32 cellular contexts compared by ENCODE assay signal in genomic region chr4:163385466-163385865, GRCh38. TPM values are rescaled to one million over a fixed set of nuclear protein-coding genes. Genes with fewer than 3 reads are reported as not detected.
"Had no signal": no experiment of that assay in that cellular context is flagged by ENCODE, and none has a peak within 500 bp of the region (broad histone marks: within the 10 kb centered on the region; RNA-seq: fewer than 3 reads in every experiment).

No MANE protein-coding gene starts in this region.

- H3K36me3 ChIP-seq: esophagus muscularis mucosa, gastroesophageal sphincter, thyroid gland had no signal

- H3K4me3 ChIP-seq: body of pancreas, esophagus muscularis mucosa, gastroesophageal sphincter, lung, thyroid gland had no signal

- H2AFZ ChIP-seq: parathyroid adenoma had no signal

- ATAC-seq: activated CD4-positive, CD25-positive, alpha-beta regulatory T cell treated with anti-CD3 and anti-CD28 coated beads, Interleukin-2, amount 50 U/mL, for 24 hours; activated CD8-positive, alpha-beta memory T cell treated with anti-CD3 and anti-CD28 coated beads, Interleukin-2, amount 10 ng/mL, durations not matched to agents 7 days and 5 days; activated CD8-positive, alpha-beta T cell treated with anti-CD3 and anti-CD28 coated beads for 36 hours; activated naive CD8-positive, alpha-beta T cell treated with anti-CD3 and anti-CD28 coated beads, Interleukin-2, amount 50 U/mL, for 24 hours; body of pancreas; gastroesophageal sphincter; left lobe of liver; natural killer cell; right cardiac atrium had no signal

- H3K27ac ChIP-seq: body of pancreas, esophagus muscularis mucosa, gastroesophageal sphincter, parathyroid adenoma, thyroid gland, VCaP had no signal

- H3K36me3 Mint-ChIP-seq: activated CD8-positive, alpha-beta memory T cell treated with anti-CD3 and anti-CD28 coated beads, Interleukin-2, amount 10 ng/mL, durations not matched to agents 7 days and 5 days; mesothelial cell of epicardium; natural killer cell had no signal

- H3K4me1 ChIP-seq: body of pancreas, esophagus muscularis mucosa, gastroesophageal sphincter, parathyroid adenoma had no signal

- H3K27ac Mint-ChIP-seq: activated CD4-positive, alpha-beta T cell treated with anti-CD3 and anti-CD28 coated beads, Interleukin-2, amount 10 ng/mL, durations not matched to agents 24 days and 14 days; activated CD8-positive, alpha-beta memory T cell treated with anti-CD3 and anti-CD28 coated beads, Interleukin-2, amount 10 ng/mL, durations not matched to agents 7 days and 5 days; activated CD8-positive, alpha-beta T cell treated with anti-CD3 and anti-CD28 coated beads for 36 hours; activated naive CD8-positive, alpha-beta T cell treated with anti-CD3 and anti-CD28 coated beads, Interleukin-2, amount 50 U/mL, for 24 hours; activated T-helper 1 cell treated with anti-CD3 and anti-CD28 coated beads, Interleukin-12 subunit alpha, Interleukin-12 subunit beta, Interleukin-2, Interleukin-4 antibody, amounts not matched to agents 30 ng/mL and 10 ng/mL and 1 ng/mL, durations not matched to agents 14 hours and 24 hours and 36 hours; mesothelial cell of epicardium; natural killer cell; stimulated activated naive CD8-positive, alpha-beta T cell treated with anti-CD3 and anti-CD28 coated beads, Interleukin-15, Interleukin-2, amounts not matched to agents 100 ng/mL and 50 ng/mL, for 24 hours; T-helper 2 cell treated with Interferon-gamma antibody and Interleukin-4, amounts not matched to agents 5 μg/mL and 100 μg/mL, for 36 hours had no signal

- H3K4me3 Mint-ChIP-seq: activated CD4-positive, alpha-beta T cell treated with anti-CD3 and anti-CD28 coated beads, Interleukin-2, amount 10 ng/mL, durations not matched to agents 24 days and 14 days; activated CD8-positive, alpha-beta memory T cell treated with anti-CD3 and anti-CD28 coated beads, Interleukin-2, amount 10 ng/mL, durations not matched to agents 7 days and 5 days; activated CD8-positive, alpha-beta T cell treated with anti-CD3 and anti-CD28 coated beads for 36 hours; activated naive CD8-positive, alpha-beta T cell treated with anti-CD3 and anti-CD28 coated beads, Interleukin-2, amount 50 U/mL, for 24 hours; activated T-helper 1 cell treated with anti-CD3 and anti-CD28 coated beads, Interleukin-12 subunit alpha, Interleukin-12 subunit beta, Interleukin-2, Interleukin-4 antibody, amounts not matched to agents 30 ng/mL and 10 ng/mL and 1 ng/mL, durations not matched to agents 14 hours and 24 hours and 36 hours; mesothelial cell of epicardium; natural killer cell; stimulated activated naive CD8-positive, alpha-beta T cell treated with anti-CD3 and anti-CD28 coated beads, Interleukin-15, Interleukin-2, amounts not matched to agents 100 ng/mL and 50 ng/mL, for 24 hours; T-helper 2 cell treated with Interferon-gamma antibody and Interleukin-4, amounts not matched to agents 5 μg/mL and 100 μg/mL, for 36 hours had no signal

- H3K9me3 ChIP-seq: body of pancreas, esophagus muscularis mucosa, gastroesophageal sphincter, thyroid gland had no signal

- H3K9me3 Mint-ChIP-seq: activated CD4-positive, alpha-beta T cell treated with anti-CD3 and anti-CD28 coated beads, Interleukin-2, amount 10 ng/mL, durations not matched to agents 24 days and 14 days; activated CD8-positive, alpha-beta T cell treated with anti-CD3 and anti-CD28 coated beads for 36 hours; activated naive CD8-positive, alpha-beta T cell treated with anti-CD3 and anti-CD28 coated beads, Interleukin-2, amount 50 U/mL, for 24 hours; activated T-helper 1 cell treated with anti-CD3 and anti-CD28 coated beads, Interleukin-12 subunit alpha, Interleukin-12 subunit beta, Interleukin-2, Interleukin-4 antibody, amounts not matched to agents 30 ng/mL and 10 ng/mL and 1 ng/mL, durations not matched to agents 14 hours and 24 hours and 36 hours; stimulated activated naive CD8-positive, alpha-beta T cell treated with anti-CD3 and anti-CD28 coated beads, Interleukin-15, Interleukin-2, amounts not matched to agents 100 ng/mL and 50 ng/mL, for 24 hours; T-helper 2 cell treated with Interferon-gamma antibody and Interleukin-4, amounts not matched to agents 5 μg/mL and 100 μg/mL, for 36 hours had no signal

- H3K27me3 ChIP-seq: body of pancreas, esophagus muscularis mucosa, gastroesophageal sphincter, thyroid gland had no signal

- DNase-seq: activated CD4-positive, alpha-beta T cell treated with anti-CD3 and anti-CD28 coated beads, Interleukin-2, amount 10 ng/mL, durations not matched to agents 24 days and 14 days; activated CD8-positive, alpha-beta memory T cell treated with anti-CD3 and anti-CD28 coated beads, Interleukin-2, amount 10 ng/mL, durations not matched to agents 7 days and 5 days; activated CD8-positive, alpha-beta T cell treated with anti-CD3 and anti-CD28 coated beads for 36 hours; activated gamma-delta T cell; activated naive CD4-positive, alpha-beta T cell treated with anti-CD3 and anti-CD28 coated beads, Interleukin-2, amount 50 U/mL, for 16 hours; activated naive CD8-positive, alpha-beta T cell treated with anti-CD3 and anti-CD28 coated beads, Interleukin-2, amount 50 U/mL, for 24 hours; activated T-cell treated with anti-CD3 and anti-CD28 coated beads for 4 hours; anterior cingulate cortex; body of pancreas; caudate nucleus; dermis blood vessel endothelial cell; effector CD8-positive, alpha-beta T cell; head of caudate nucleus; hypothalamus; kidney; natural killer cell; right cardiac atrium; stimulated activated CD4-positive, alpha-beta T cell treated with anti-CD3 and anti-CD28 coated beads, Interleukin-1b, Interleukin-23, amount 100 ng/mL, for 48 hours; substantia nigra; thyroid gland had no signal

- H3K4me1 Mint-ChIP-seq: activated CD4-positive, alpha-beta T cell treated with anti-CD3 and anti-CD28 coated beads, Interleukin-2, amount 10 ng/mL, durations not matched to agents 24 days and 14 days; activated CD8-positive, alpha-beta memory T cell treated with anti-CD3 and anti-CD28 coated beads, Interleukin-2, amount 10 ng/mL, durations not matched to agents 7 days and 5 days; activated naive CD8-positive, alpha-beta T cell treated with anti-CD3 and anti-CD28 coated beads, Interleukin-2, amount 50 U/mL, for 24 hours; mesothelial cell of epicardium; natural killer cell had no signal

- H3K79me2 ChIP-seq: parathyroid adenoma had no signal

- H3K9ac ChIP-seq: parathyroid adenoma had no signal

- H3K27me3 Mint-ChIP-seq: activated CD4-positive, alpha-beta T cell treated with anti-CD3 and anti-CD28 coated beads, Interleukin-2, amount 10 ng/mL, durations not matched to agents 24 days and 14 days; activated CD8-positive, alpha-beta memory T cell treated with anti-CD3 and anti-CD28 coated beads, Interleukin-2, amount 10 ng/mL, durations not matched to agents 7 days and 5 days had no signal

RNA-seq across cellular contexts. Expression of gene NPY5R, which starts 41.8 kb away (rescaled TPM):
- total RNA-seq: activated CD4-positive, alpha-beta T cell treated with anti-CD3 and anti-CD28 coated beads, Interleukin-2, amount 10 ng/mL, durations not matched to agents 24 days and 14 days; activated CD8-positive, alpha-beta memory T cell treated with anti-CD3 and anti-CD28 coated beads, Interleukin-2, amount 10 ng/mL, durations not matched to agents 7 days and 5 days; activated CD8-positive, alpha-beta T cell treated with anti-CD3 and anti-CD28 coated beads for 36 hours; activated T-helper 1 cell treated with anti-CD3 and anti-CD28 coated beads, Interleukin-12 subunit alpha, Interleukin-12 subunit beta, Interleukin-2, Interleukin-4 antibody, amounts not matched to agents 30 ng/mL and 10 ng/mL and 1 ng/mL, durations not matched to agents 14 hours and 24 hours and 36 hours; dermis blood vessel endothelial cell; left lobe of liver; mesothelial cell of epicardium; natural killer cell; pulmonary artery endothelial cell had no signal

RNA-seq across cellular contexts. Expression of gene NPY1R, which starts 53.1 kb away (rescaled TPM):
- total RNA-seq: activated CD4-positive, alpha-beta T cell treated with anti-CD3 and anti-CD28 coated beads, Interleukin-2, amount 10 ng/mL, durations not matched to agents 24 days and 14 days; activated CD8-positive, alpha-beta memory T cell treated with anti-CD3 and anti-CD28 coated beads, Interleukin-2, amount 10 ng/mL, durations not matched to agents 7 days and 5 days; activated CD8-positive, alpha-beta T cell treated with anti-CD3 and anti-CD28 coated beads for 36 hours; activated T-helper 1 cell treated with anti-CD3 and anti-CD28 coated beads, Interleukin-12 subunit alpha, Interleukin-12 subunit beta, Interleukin-2, Interleukin-4 antibody, amounts not matched to agents 30 ng/mL and 10 ng/mL and 1 ng/mL, durations not matched to agents 14 hours and 24 hours and 36 hours; natural killer cell had no signal
